16 cellular contexts compared by ENCODE assay signal in genomic region chr4:154612472-154613414, GRCh38. TPM values are rescaled to one million over a fixed set of nuclear protein-coding genes. Genes with fewer than 3 reads are reported as not detected.
DNase-seq lines count a peak whose midpoint lies in the region; ATAC-seq and TF ChIP-seq lines count a peak whose summit lies in the region.
"Had no signal": no experiment of that assay in that cellular context is flagged by ENCODE, and none has a peak within 500 bp of the region (broad histone marks: within the 10 kb centered on the region; RNA-seq: fewer than 3 reads in every experiment).

FGG (minus strand) TSS chr4:154612656; CDS start chr4:154612609, 47 bp downstream.

- intact Hi-C loops in right lobe of liver (cut with DNase I), result loop anchor here in 1 of 2 donors (5.0 kb wide), 1 partner anchor 45 kb away; no protein-coding TSS in a partner anchor
- intact Hi-C loops in CD8-positive, alpha-beta T cell (cut with DNase I, micrococcal nuclease), result no loop called here
- intact Hi-C loops in activated T-helper 2 cell treated with anti-CD3 and anti-CD28 coated beads, Interferon-gamma antibody, Interleukin-2, Interleukin-4, amounts not matched to agents 10 μg/mL and 5 μg/mL and 100 μg/mL, durations not matched to agents 14 hours and 24 hours and 36 hours (cut with micrococcal nuclease), result loop anchor here (10.0 kb wide), 1 partner anchor 278 kb away; no protein-coding TSS in a partner anchor

- ATAC-seq in right lobe of liver, result peak; percentile 48 to 91 (median 72)
- no peak for ATAC-seq in CD8-positive, alpha-beta T cell
- ATAC-seq: Panc1, Right ventricle myocardium inferior had no signal

- peaks cover 2% of the 10 kb centered on the region for H3K4me1 Mint-ChIP-seq in chondrocyte (ENCODE audit: low read depth)
- peaks cover 2% of the 10 kb centered on the region for H3K4me1 Mint-ChIP-seq in CD8-positive, alpha-beta T cell (ENCODE audit: low read depth)
- H3K4me1 Mint-ChIP-seq in activated T-helper 2 cell treated with anti-CD3 and anti-CD28 coated beads, Interferon-gamma antibody, Interleukin-2, Interleukin-4, amounts not matched to agents 10 μg/mL and 5 μg/mL and 100 μg/mL, durations not matched to agents 14 hours and 24 hours and 36 hours (ENCODE audit: low read depth), result peaks cover 8% of the 10 kb centered on the region

- H3K4me1 ChIP-seq in OCI-LY3 (ENCODE audit: low read length) (peaks cover 6% of the 10 kb centered on the region; the same call in 1 of the 2 replicates), right lobe of liver (peaks cover 0 to 40% (median 15%) of the 10 kb centered on the region in 4 donors)
- H3K4me1 ChIP-seq in CD8-positive, alpha-beta T cell (ENCODE audit: insufficient read depth, low read length), result no peaks in the 10 kb centered on the region

- peaks cover 43% of the 10 kb centered on the region for H3K27me3 Mint-ChIP-seq in chondrocyte (ENCODE audit: low read depth)
- H3K27me3 Mint-ChIP-seq in CD8-positive, alpha-beta T cell (ENCODE audit: low read depth), result peaks cover 19% of the 10 kb centered on the region
- peaks cover 27% of the 10 kb centered on the region for H3K27me3 Mint-ChIP-seq in activated T-helper 2 cell treated with anti-CD3 and anti-CD28 coated beads, Interferon-gamma antibody, Interleukin-2, Interleukin-4, amounts not matched to agents 10 μg/mL and 5 μg/mL and 100 μg/mL, durations not matched to agents 14 hours and 24 hours and 36 hours (ENCODE audit: low read depth)

- no peaks in the 10 kb centered on the region for H3K36me3 Mint-ChIP-seq in chondrocyte (ENCODE audit: low read depth)
- no peaks in the 10 kb centered on the region for H3K36me3 Mint-ChIP-seq in CD8-positive, alpha-beta T cell
- no peaks in the 10 kb centered on the region for H3K36me3 Mint-ChIP-seq in activated T-helper 2 cell treated with anti-CD3 and anti-CD28 coated beads, Interferon-gamma antibody, Interleukin-2, Interleukin-4, amounts not matched to agents 10 μg/mL and 5 μg/mL and 100 μg/mL, durations not matched to agents 14 hours and 24 hours and 36 hours (ENCODE audit: low read depth)

- H3K9me3 ChIP-seq in OCI-LY3 (ENCODE audit: insufficient read depth, low read length) (no peaks in the 10 kb centered on the region), right lobe of liver (no peaks in the 10 kb centered on the region)
- no peaks in the 10 kb centered on the region for H3K9me3 ChIP-seq in CD8-positive, alpha-beta T cell (ENCODE audit: low read length)

- TF ChIP-seq POLR2A in right lobe of liver (IDR thresholded peaks at IDR 0.05), result peak; percentile 98

- H3K27me3 ChIP-seq in OCI-LY3 (ENCODE audit: low read depth, low read length) (peaks cover 6% of the 10 kb centered on the region), right lobe of liver (no peaks in the 10 kb centered on the region)
- H3K27me3 ChIP-seq in CD8-positive, alpha-beta T cell (ENCODE audit: insufficient read depth, low read length), result no peaks in the 10 kb centered on the region

- POLR2A ChIA-PET in CD8-positive, alpha-beta T cell (lab: Charles Lee), result no interaction called here

- H3K9me3 Mint-ChIP-seq in chondrocyte (ENCODE audit: low read depth), result no peaks in the 10 kb centered on the region
- no peaks in the 10 kb centered on the region for H3K9me3 Mint-ChIP-seq in CD8-positive, alpha-beta T cell
- no peaks in the 10 kb centered on the region for H3K9me3 Mint-ChIP-seq in activated T-helper 2 cell treated with anti-CD3 and anti-CD28 coated beads, Interferon-gamma antibody, Interleukin-2, Interleukin-4, amounts not matched to agents 10 μg/mL and 5 μg/mL and 100 μg/mL, durations not matched to agents 14 hours and 24 hours and 36 hours

- DNase-seq in chondrocyte (ENCODE audit: low spot score) (no peak), right lobe of liver (peak; percentile 77 to 93 (median 90)), renal cortical epithelial cell (ENCODE audit: low read depth) (peak; percentile 19), NCI-H146 (lab: John Stamatoyannopoulos, UW) (no peak), T-helper 9 cell (no peak)
- no peak for DNase-seq in CD8-positive, alpha-beta T cell
- DNase-seq in activated T-helper 2 cell treated with anti-CD3 and anti-CD28 coated beads, Interferon-gamma antibody, Interleukin-2, Interleukin-4, amounts not matched to agents 10 μg/mL and 5 μg/mL and 100 μg/mL, durations not matched to agents 14 hours and 24 hours and 36 hours (ENCODE audit: low spot score), result no peak
- DNase-seq: EL, H7, MV-4-11, NCI-H1417, NCI-H2029 treated with DMSO at 0.1 percent for 48 hours, NCI-H774 had no signal

- H2AFZ ChIP-seq in OCI-LY3 (ENCODE audit: low read depth, low read length), result 0 out of 2 replicates have a peak within 1 kb of the TSS, but pooled peaks have one; percentile 31

- H3K4me3 ChIP-seq in OCI-LY3 (ENCODE audit: low read length), result no peak within 1 kb of the TSS
- peak within 1 kb of the TSS; percentile 28 to 67 (median 66) for H3K4me3 ChIP-seq in right lobe of liver
- H3K4me3 ChIP-seq in CD8-positive, alpha-beta T cell (ENCODE audit: low read depth, low read length), result no peak within 1 kb of the TSS

- H3K4me2 ChIP-seq in OCI-LY3 (ENCODE audit: low read length), result no peak within 1 kb of the TSS

- H3K36me3 ChIP-seq in OCI-LY3 (replicated peaks; ENCODE audit: low read depth, low read length) (no peaks in the 10 kb centered on the region), right lobe of liver (peaks cover 11 to 38% (median 25%) of the 10 kb centered on the region in 4 donors)
- H3K36me3 ChIP-seq in CD8-positive, alpha-beta T cell (ENCODE audit: insufficient read depth, low read length), result no peaks in the 10 kb centered on the region

- CTCF ChIA-PET in CD8-positive, alpha-beta T cell (lab: Charles Lee), result interaction anchor here (1.2 to 1.9 kb wide), 3 partner anchors 9 to 62 kb away, joined by 4 to 6 read pairs (median 5); partner anchors contain the start of gene PLRG1

- TF ChIP-seq CTCF in OCI-LY3 (IDR thresholded peaks at IDR 0.05; ENCODE audit: low read depth, low read length) (no peak), chondrocyte (IDR thresholded peaks at IDR 0.05) (no peak), right lobe of liver (IDR thresholded peaks at IDR 0.05) (no peak)
- TF ChIP-seq CTCF in CD8-positive, alpha-beta T cell (IDR thresholded peaks at IDR 0.05), result no peak

- no peak within 1 kb of the TSS for H3K4me3 Mint-ChIP-seq in chondrocyte (ENCODE audit: unreplicated experiment)
- H3K4me3 Mint-ChIP-seq in CD8-positive, alpha-beta T cell, result no peak within 1 kb of the TSS
- no peak within 1 kb of the TSS for H3K4me3 Mint-ChIP-seq in activated T-helper 2 cell treated with anti-CD3 and anti-CD28 coated beads, Interferon-gamma antibody, Interleukin-2, Interleukin-4, amounts not matched to agents 10 μg/mL and 5 μg/mL and 100 μg/mL, durations not matched to agents 14 hours and 24 hours and 36 hours (ENCODE audit: low read depth)

- H3K9ac ChIP-seq in OCI-LY3 (ENCODE audit: low read length), result no peak within 1 kb of the TSS

- H3K27ac Mint-ChIP-seq in chondrocyte (ENCODE audit: unreplicated experiment), result peak within 1 kb of the TSS; percentile 14
- no peak within 1 kb of the TSS for H3K27ac Mint-ChIP-seq in CD8-positive, alpha-beta T cell
- H3K27ac Mint-ChIP-seq in activated T-helper 2 cell treated with anti-CD3 and anti-CD28 coated beads, Interferon-gamma antibody, Interleukin-2, Interleukin-4, amounts not matched to agents 10 μg/mL and 5 μg/mL and 100 μg/mL, durations not matched to agents 14 hours and 24 hours and 36 hours, result no peak within 1 kb of the TSS

- 28% methylated on average over 7 of the region's 7 CpGs for WGBS in right lobe of liver (ENCODE audit: insufficient coverage, low coverage, low lambda C conversion rate, missing lambda C conversion rate)

- no peak within 1 kb of the TSS for H3K27ac ChIP-seq in OCI-LY3 (ENCODE audit: low read length)
- H3K27ac ChIP-seq in right lobe of liver, result peak within 1 kb of the TSS; percentile 62 to 94 (median 71)
- no peak within 1 kb of the TSS for H3K27ac ChIP-seq in CD8-positive, alpha-beta T cell (ENCODE audit: low read depth, low read length)

- H3K79me2 ChIP-seq in OCI-LY3 (ENCODE audit: low read length), result no peaks in the 10 kb centered on the region

- H4K20me1 ChIP-seq in OCI-LY3 (ENCODE audit: insufficient read depth, low read length), result no peaks in the 10 kb centered on the region

RNA-seq across cellular contexts. Expression of gene FGG, which starts in this region (rescaled TPM):
- total RNA-seq in chondrocyte, result not detected in 3 replicates
- over 10,000 TPM in 4 of 6 experiments, 1,000 to 10,000 TPM in 2; 5,578 to 14,578 (median 13,052) TPM for total RNA-seq in right lobe of liver
- 0.20 TPM in 1 of 2 replicates, not detected in the other for total RNA-seq in renal cortical epithelial cell
- total RNA-seq in CD8-positive, alpha-beta T cell, result not detected
- not detected in 2 replicates for total RNA-seq in activated T-helper 2 cell treated with anti-CD3 and anti-CD28 coated beads, Interferon-gamma antibody, Interleukin-2, Interleukin-4, amounts not matched to agents 10 μg/mL and 5 μg/mL and 100 μg/mL, durations not matched to agents 14 hours and 24 hours and 36 hours
- total RNA-seq: H7, Right ventricle myocardium inferior had no signal

Comparison
In these comparisons a context has a peak if more than half of its experiments do, and no peak if none do; other contexts are left out.
1. RNA of gene FGG (total RNA-seq): 5,578 to 14,578 TPM in right lobe of liver; 0.20 TPM in renal cortical epithelial cell, not detected in chondrocyte, not detected in CD8-positive, alpha-beta T cell and not detected in activated T-helper 2 cell treated with anti-CD3 and anti-CD28 coated beads, Interferon-gamma antibody, Interleukin-2, Interleukin-4, amounts not matched to agents 10 μg/mL and 5 μg/mL and 100 μg/mL, durations not matched to agents 14 hours and 24 hours and 36 hours; every median in the first group is over 1,000 times any median in the second.
2. Peak in DNase-seq in renal cortical epithelial cell; RNA of the gene not detected or under 1 TPM.
3. H3K27ac ChIP-seq: peak in right lobe of liver (3 of 3); none in OCI-LY3 (single experiment) and CD8-positive, alpha-beta T cell (single experiment).
4. H3K4me3 ChIP-seq: peak in right lobe of liver (3 of 3); none in OCI-LY3 (single experiment) and CD8-positive, alpha-beta T cell (single experiment).
5. DNase-seq: peak in right lobe of liver (3 of 3); none in chondrocyte (single experiment), CD8-positive, alpha-beta T cell (0 of 7), NCI-H146 (single experiment), activated T-helper 2 cell treated with anti-CD3 and anti-CD28 coated beads, Interferon-gamma antibody, Interleukin-2, Interleukin-4, amounts not matched to agents 10 μg/mL and 5 μg/mL and 100 μg/mL, durations not matched to agents 14 hours and 24 hours and 36 hours (single experiment) and T-helper 9 cell (single experiment).